ENCODE assay signal across 18 cellular contexts in the genomic region with DNA sequence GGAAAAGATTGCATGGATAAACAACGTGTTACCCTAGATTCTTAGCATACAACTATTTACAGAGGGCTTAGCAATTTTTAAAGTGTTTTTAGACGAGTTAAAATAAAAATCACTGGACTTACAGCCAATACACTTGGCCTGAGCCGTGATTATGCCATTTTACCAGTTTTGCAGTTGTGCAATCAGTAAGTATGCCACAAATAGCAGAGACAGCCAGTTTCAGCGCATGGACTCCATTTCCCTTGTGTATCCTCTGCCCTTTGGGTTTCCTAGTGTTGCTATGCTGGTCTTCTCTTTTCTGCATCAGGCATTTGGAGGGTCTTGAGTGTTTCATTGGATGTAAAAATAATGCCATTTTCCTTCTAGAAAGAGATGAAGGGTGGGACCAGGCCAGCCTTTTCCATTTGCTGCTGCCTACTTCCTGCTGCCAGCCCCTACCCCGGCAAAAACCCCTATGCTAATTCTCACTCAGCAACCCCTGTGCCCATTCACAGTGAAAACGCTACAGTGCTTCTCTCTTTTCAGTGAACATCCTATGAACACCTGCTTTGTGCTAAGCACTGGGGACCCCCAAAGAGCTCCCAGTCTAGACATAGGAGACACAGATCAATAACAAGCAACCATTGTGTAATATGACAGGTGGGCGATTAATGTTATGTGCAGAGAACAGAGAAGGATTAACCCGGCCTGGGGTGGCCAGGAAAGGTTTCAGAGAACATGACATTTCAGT.
A peak's percentile ranks its signal among the peaks of the same experiment; 100 is the strongest.
DNase-seq lines count a peak whose midpoint lies in the region; ATAC-seq and TF ChIP-seq lines count a peak whose summit lies in the region.
"Had no signal": no experiment of that assay in that cellular context is flagged by ENCODE, and none has a peak within 500 bp of the region (broad histone marks: within the 10 kb centered on the region; RNA-seq: fewer than 3 reads in every experiment).

No MANE protein-coding gene starts in this region.

- H3K27me3 ChIP-seq in H7 (ENCODE audit: control insufficient read depth, insufficient read depth, low read length) (no peaks in the 10 kb centered on the region), neural progenitor cell (peaks cover 62% of the 10 kb centered on the region)
- H3K27me3 ChIP-seq: brain microvascular endothelial cell had no signal

- ATAC-seq in activated T-helper 17 cell treated with anti-CD3 and anti-CD28 coated beads, Interleukin-2, amount 50 U/mL, for 72 hours (replicated peaks): no peak
- ATAC-seq: activated naive CD4-positive, alpha-beta T cell treated with anti-CD3 and anti-CD28 coated beads, Interleukin-2, amount 50 U/mL, for 72 hours; Panc1 had no signal

- H3K4me3 ChIP-seq in H7 (ENCODE audit: insufficient read depth, low read depth, low read length) (no peak overlapping the region), neural progenitor cell (peak overlapping the region; percentile 12)

- H3F3A ChIP-seq in neural progenitor cell (ENCODE audit: low read depth): peaks cover 28% of the 10 kb centered on the region

- H3K4me1 Mint-ChIP-seq in neural progenitor cell: peaks cover 27% of the 10 kb centered on the region
- no peaks in the 10 kb centered on the region for H3K4me1 Mint-ChIP-seq in activated T-helper 17 cell treated with anti-CD3 and anti-CD28 coated beads, Interleukin-2, amount 50 U/mL, for 72 hours
- H3K4me1 Mint-ChIP-seq: memory B cell had no signal

- no peaks in the 10 kb centered on the region for H3K79me2 ChIP-seq in neural progenitor cell (ENCODE audit: low read depth)

- peak overlapping the region; percentile 26 for H3K27ac Mint-ChIP-seq in neural progenitor cell
- H3K27ac Mint-ChIP-seq in activated T-helper 17 cell treated with anti-CD3 and anti-CD28 coated beads, Interleukin-2, amount 50 U/mL, for 72 hours: no peak overlapping the region
- H3K27ac Mint-ChIP-seq: activated naive CD4-positive, alpha-beta T cell treated with anti-CD3 and anti-CD28 coated beads, Interleukin-2, amount 50 U/mL, for 72 hours; memory B cell; nephron progenitor cell had no signal

- H4K20me1 ChIP-seq in neural progenitor cell (ENCODE audit: low read depth): peaks cover 24% of the 10 kb centered on the region

- no peak for TF ChIP-seq CTCF in neural progenitor cell (IDR thresholded peaks at IDR 0.05)

- peak overlapping the region; percentile 23 for H3K4me3 Mint-ChIP-seq in neural progenitor cell
- H3K4me3 Mint-ChIP-seq in activated T-helper 17 cell treated with anti-CD3 and anti-CD28 coated beads, Interleukin-2, amount 50 U/mL, for 72 hours: no peak overlapping the region
- H3K4me3 Mint-ChIP-seq: memory B cell, nephron progenitor cell had no signal

- H3K36me3 ChIP-seq in H7 (replicated peaks; ENCODE audit: control insufficient read depth, insufficient read depth, low read length) (no peaks in the 10 kb centered on the region), neural progenitor cell (no peaks in the 10 kb centered on the region)
- H3K36me3 ChIP-seq: brain microvascular endothelial cell had no signal

- H3K4me1 ChIP-seq in neural progenitor cell: peaks cover 34% of the 10 kb centered on the region

- H3K27ac ChIP-seq in neural progenitor cell: peak overlapping the region; percentile 34
- H3K27ac ChIP-seq: brain microvascular endothelial cell had no signal

- no peaks in the 10 kb centered on the region for H3K9me3 Mint-ChIP-seq in neural progenitor cell
- no peaks in the 10 kb centered on the region for H3K9me3 Mint-ChIP-seq in activated T-helper 17 cell treated with anti-CD3 and anti-CD28 coated beads, Interleukin-2, amount 50 U/mL, for 72 hours
- H3K9me3 Mint-ChIP-seq: activated naive CD4-positive, alpha-beta T cell treated with anti-CD3 and anti-CD28 coated beads, Interleukin-2, amount 50 U/mL, for 72 hours; memory B cell; nephron progenitor cell had no signal

- H2AFZ ChIP-seq in neural progenitor cell (replicated peaks): no peak overlapping the region

- H3K4me2 ChIP-seq in neural progenitor cell: peak overlapping the region; percentile 73

- H3K27me3 Mint-ChIP-seq in neural progenitor cell (ENCODE audit: insufficient read depth, low read depth): peaks cover 27% of the 10 kb centered on the region
- peaks cover 32% of the 10 kb centered on the region for H3K27me3 Mint-ChIP-seq in activated T-helper 17 cell treated with anti-CD3 and anti-CD28 coated beads, Interleukin-2, amount 50 U/mL, for 72 hours

- H3K36me3 Mint-ChIP-seq in neural progenitor cell: peaks cover 2% of the 10 kb centered on the region
- no peaks in the 10 kb centered on the region for H3K36me3 Mint-ChIP-seq in activated T-helper 17 cell treated with anti-CD3 and anti-CD28 coated beads, Interleukin-2, amount 50 U/mL, for 72 hours (ENCODE audit: low read depth)
- H3K36me3 Mint-ChIP-seq: activated naive CD4-positive, alpha-beta T cell treated with anti-CD3 and anti-CD28 coated beads, Interleukin-2, amount 50 U/mL, for 72 hours; memory B cell had no signal

- H3K9me3 ChIP-seq in neural progenitor cell (ENCODE audit: low read depth): no peaks in the 10 kb centered on the region

- no peak overlapping the region for H3K9ac ChIP-seq in neural progenitor cell

- DNase-seq in H7 (peak; percentile 21), SHP77 (lab: John Stamatoyannopoulos, UW) (peak; percentile 31 to 59), fibroblast of peridontal ligament (ENCODE audit: extremely low read depth) (peak; percentile 45), neural progenitor cell (ENCODE audit: low spot score) (no peak), iPS-NIHi11 (ENCODE audit: low spot score) (no peak), retina (no peak)
- DNase-seq in activated CD4-positive, CD25-positive, alpha-beta regulatory T cell (lab: John Stamatoyannopoulos, UW): no peak
- DNase-seq: activated CD4-positive, alpha-beta T cell treated with anti-CD3 and anti-CD28 coated beads, Interleukin-2, amount 50 U/mL, for 4 hours; activated T-cell treated with anti-CD3 and anti-CD28 coated beads, Interleukin-2, amount 50 U/mL, for 1 hour; brain microvascular endothelial cell; HCEC 1CT; NCI-H2029 treated with DMSO at 0.1 percent for 48 hours; NCI-H774; nephron progenitor cell had no signal

Comparison
In these comparisons a context has a peak if more than half of its experiments do, and no peak if none do; other contexts are left out.
1. DNase-seq: peak in H7 (single experiment), SHP77 (2 of 2) and fibroblast of peridontal ligament (single experiment); none in neural progenitor cell (single experiment), activated CD4-positive, CD25-positive, alpha-beta regulatory T cell (0 of 4), iPS-NIHi11 (single experiment) and retina (single experiment).